ENCODE assay signal across 1 cellular context in the genomic region with DNA sequence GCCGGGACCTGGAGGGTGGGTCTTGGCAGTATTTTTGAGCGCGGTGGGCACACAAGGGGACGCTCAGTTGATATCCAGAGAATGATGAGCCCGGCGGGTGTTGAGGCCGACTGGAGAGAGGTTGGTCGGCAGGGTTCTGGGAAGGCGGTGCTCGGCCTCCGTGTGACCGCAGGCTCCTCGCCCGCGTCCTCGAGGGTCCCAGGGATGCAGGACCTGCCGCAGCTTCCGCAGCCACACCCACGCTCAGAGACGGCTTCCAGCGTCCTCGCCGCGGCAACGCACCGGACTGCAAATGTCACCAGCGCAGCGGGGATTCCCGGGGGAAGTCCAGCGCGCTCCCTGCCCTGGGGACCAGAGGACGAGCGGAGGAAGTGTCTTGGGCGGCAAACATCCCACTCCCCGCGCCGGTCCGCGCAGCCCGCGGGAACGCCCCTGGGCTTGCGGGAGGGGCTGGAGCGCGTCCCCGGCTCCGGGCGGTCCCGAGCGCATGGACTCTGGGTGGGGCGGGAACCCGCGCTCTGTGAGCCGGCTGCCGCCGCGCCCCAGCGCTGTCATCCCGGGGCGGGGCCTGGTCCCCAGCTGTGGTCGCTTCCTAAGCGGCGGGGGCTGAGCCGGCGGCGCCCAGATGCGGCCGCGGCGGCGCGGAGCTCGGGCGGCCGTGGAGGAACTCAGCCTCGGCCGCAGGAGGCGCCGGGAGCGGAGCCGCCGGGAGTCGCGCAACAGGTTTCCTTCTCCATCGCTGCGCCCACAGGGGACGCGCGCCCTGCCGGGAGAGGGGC.
TF ChIP-seq lines count a peak whose summit lies in the region.

A gene (plus strand): TSS at position 624 of the 779 bp plus-strand sequence. CDS start 36,111 bp downstream, outside the sequence.

TF ChIP-seq in H1, 55 proteins besides CTCF, POLR2A, EP300 and RAD21:
- no peak for TF ChIP-seq CHD2 (IDR thresholded peaks at IDR 0.05; ENCODE audit: low read length)
- no peak for TF ChIP-seq FOSL1 (IDR thresholded peaks at IDR 0.05; ENCODE audit: insufficient read depth, low read depth, low read length)
- no peak for TF ChIP-seq CEBPB (IDR thresholded peaks at IDR 0.05; ENCODE audit: low read depth, low read length)
- no peak for TF ChIP-seq NANOG (IDR thresholded peaks at IDR 0.05; ENCODE audit: insufficient read depth, low read depth, low read length, poor library complexity, severe bottlenecking)
- no peak for TF ChIP-seq SP4 (IDR thresholded peaks at IDR 0.05; ENCODE audit: low read length)
- TF ChIP-seq CREB1 (IDR thresholded peaks at IDR 0.05): no peak
- peak in 1 of 2 experiments; percentile 91; a peak in 1 of 4 replicates for TF ChIP-seq HDAC2 (IDR thresholded peaks at IDR 0.05; ENCODE audit: borderline replicate concordance in 1 of 2, low read depth in 2 of 2, low read length in 2 of 2)
- TF ChIP-seq HDAC6 (IDR thresholded peaks at IDR 0.05; ENCODE audit: low read depth, low read length): no peak
- TF ChIP-seq BCL11A (IDR thresholded peaks at IDR 0.05; ENCODE audit: low read depth in 2 of 2, low read length in 2 of 2): no peak
- no peak for TF ChIP-seq ZNF274 (IDR thresholded peaks at IDR 0.05; ENCODE audit: borderline replicate concordance, extremely low read depth, low read length)
- no peak for TF ChIP-seq GTF2F1 (IDR thresholded peaks at IDR 0.05; ENCODE audit: borderline replicate concordance, low read depth, low read length)
- no peak for TF ChIP-seq RXRA (IDR thresholded peaks at IDR 0.05; ENCODE audit: insufficient read depth, low read depth, low read length)
- TF ChIP-seq, protein P1, sequence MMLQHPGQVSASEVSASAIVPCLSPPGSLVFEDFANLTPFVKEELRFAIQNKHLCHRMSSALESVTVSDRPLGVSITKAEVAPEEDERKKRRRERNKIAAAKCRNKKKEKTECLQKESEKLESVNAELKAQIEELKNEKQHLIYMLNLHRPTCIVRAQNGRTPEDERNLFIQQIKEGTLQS (IDR thresholded peaks at IDR 0.05; ENCODE audit: insufficient read depth, low read depth, low read length): no peak
- peak; percentile 92 for TF ChIP-seq ASH2L (IDR thresholded peaks at IDR 0.05; ENCODE audit: low read length)
- TF ChIP-seq, protein P2, sequence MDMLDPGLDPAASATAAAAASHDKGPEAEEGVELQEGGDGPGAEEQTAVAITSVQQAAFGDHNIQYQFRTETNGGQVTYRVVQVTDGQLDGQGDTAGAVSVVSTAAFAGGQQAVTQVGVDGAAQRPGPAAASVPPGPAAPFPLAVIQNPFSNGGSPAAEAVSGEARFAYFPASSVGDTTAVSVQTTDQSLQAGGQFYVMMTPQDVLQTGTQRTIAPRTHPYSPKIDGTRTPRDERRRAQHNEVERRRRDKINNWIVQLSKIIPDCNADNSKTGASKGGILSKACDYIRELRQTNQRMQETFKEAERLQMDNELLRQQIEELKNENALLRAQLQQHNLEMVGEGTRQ (IDR thresholded peaks at IDR 0.05; ENCODE audit: low read length): no peak
- no peak for TF ChIP-seq CBX5 (IDR thresholded peaks at IDR 0.05; ENCODE audit: low read depth, low read length)
- no peak for TF ChIP-seq KDM1A (IDR thresholded peaks at IDR 0.05; ENCODE audit: borderline replicate concordance, low read length)
- TF ChIP-seq EGR1 (IDR thresholded peaks at IDR 0.05; ENCODE audit: borderline replicate concordance, low read depth, low read length): no peak
- TF ChIP-seq RBBP5 (IDR thresholded peaks at IDR 0.05; ENCODE audit: borderline replicate concordance, low read depth, low read length): peak; percentile 77
- TF ChIP-seq GABPA (IDR thresholded peaks at IDR 0.05; ENCODE audit: borderline replicate concordance, insufficient read depth, low read length): no peak
- 0 out of 2 replicates have a peak, but pooled peaks have one; percentile 3 for TF ChIP-seq BACH1 (IDR thresholded peaks at IDR 0.05; ENCODE audit: low read length)
- TF ChIP-seq CBX8 (IDR thresholded peaks at IDR 0.05; ENCODE audit: borderline replicate concordance, low read depth, low read length): no peak
- TF ChIP-seq MAFK (IDR thresholded peaks at IDR 0.05; ENCODE audit: low read depth, low read length): no peak
- TF ChIP-seq CTBP2 (IDR thresholded peaks at IDR 0.05; ENCODE audit: borderline replicate concordance, insufficient read depth, insufficient read length, low read length): peak; percentile 76
- no peak for TF ChIP-seq SRF (IDR thresholded peaks at IDR 0.05; ENCODE audit: low read depth, low read length)
- TF ChIP-seq, protein P3, sequence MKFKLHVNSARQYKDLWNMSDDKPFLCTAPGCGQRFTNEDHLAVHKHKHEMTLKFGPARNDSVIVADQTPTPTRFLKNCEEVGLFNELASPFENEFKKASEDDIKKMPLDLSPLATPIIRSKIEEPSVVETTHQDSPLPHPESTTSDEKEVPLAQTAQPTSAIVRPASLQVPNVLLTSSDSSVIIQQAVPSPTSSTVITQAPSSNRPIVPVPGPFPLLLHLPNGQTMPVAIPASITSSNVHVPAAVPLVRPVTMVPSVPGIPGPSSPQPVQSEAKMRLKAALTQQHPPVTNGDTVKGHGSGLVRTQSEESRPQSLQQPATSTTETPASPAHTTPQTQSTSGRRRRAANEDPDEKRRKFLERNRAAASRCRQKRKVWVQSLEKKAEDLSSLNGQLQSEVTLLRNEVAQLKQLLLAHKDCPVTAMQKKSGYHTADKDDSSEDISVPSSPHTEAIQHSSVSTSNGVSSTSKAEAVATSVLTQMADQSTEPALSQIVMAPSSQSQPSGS (IDR thresholded peaks at IDR 0.05; ENCODE audit: low read length): no peak
- no peak for TF ChIP-seq SAP30 (IDR thresholded peaks at IDR 0.05; ENCODE audit: insufficient read depth, insufficient replicate concordance, low read length)
- TF ChIP-seq TBP (IDR thresholded peaks at IDR 0.05; ENCODE audit: low read depth, low read length): no peak; the same call in 1 of the 2 replicates
- TF ChIP-seq KDM5A (IDR thresholded peaks at IDR 0.05; ENCODE audit: low read length): no peak
- no peak for TF ChIP-seq BRCA1 (IDR thresholded peaks at IDR 0.05; ENCODE audit: low read depth, low read length)
- TF ChIP-seq SIN3A (conservative IDR thresholded peaks at IDR 0.05 in 1 of 2, IDR thresholded peaks at IDR 0.05 in 1 of 2; ENCODE audit: low read depth in 1 of 2, low read length in 2 of 2): no peak; a peak in 1 of 4 replicates
- peak; percentile 98 for TF ChIP-seq KDM4A (IDR thresholded peaks at IDR 0.05; ENCODE audit: low read depth, low read length, severe bottlenecking)
- no peak for TF ChIP-seq SIRT6 (IDR thresholded peaks at IDR 0.05; ENCODE audit: low read length)
- no peak for TF ChIP-seq SP2 (IDR thresholded peaks at IDR 0.05; ENCODE audit: low read length)
- peak; percentile 30 for TF ChIP-seq RNF2 (IDR thresholded peaks at IDR 0.05; ENCODE audit: borderline replicate concordance, low read depth, low read length, missing control alignments, poor library complexity, severe bottlenecking)
- TF ChIP-seq, protein P4, sequence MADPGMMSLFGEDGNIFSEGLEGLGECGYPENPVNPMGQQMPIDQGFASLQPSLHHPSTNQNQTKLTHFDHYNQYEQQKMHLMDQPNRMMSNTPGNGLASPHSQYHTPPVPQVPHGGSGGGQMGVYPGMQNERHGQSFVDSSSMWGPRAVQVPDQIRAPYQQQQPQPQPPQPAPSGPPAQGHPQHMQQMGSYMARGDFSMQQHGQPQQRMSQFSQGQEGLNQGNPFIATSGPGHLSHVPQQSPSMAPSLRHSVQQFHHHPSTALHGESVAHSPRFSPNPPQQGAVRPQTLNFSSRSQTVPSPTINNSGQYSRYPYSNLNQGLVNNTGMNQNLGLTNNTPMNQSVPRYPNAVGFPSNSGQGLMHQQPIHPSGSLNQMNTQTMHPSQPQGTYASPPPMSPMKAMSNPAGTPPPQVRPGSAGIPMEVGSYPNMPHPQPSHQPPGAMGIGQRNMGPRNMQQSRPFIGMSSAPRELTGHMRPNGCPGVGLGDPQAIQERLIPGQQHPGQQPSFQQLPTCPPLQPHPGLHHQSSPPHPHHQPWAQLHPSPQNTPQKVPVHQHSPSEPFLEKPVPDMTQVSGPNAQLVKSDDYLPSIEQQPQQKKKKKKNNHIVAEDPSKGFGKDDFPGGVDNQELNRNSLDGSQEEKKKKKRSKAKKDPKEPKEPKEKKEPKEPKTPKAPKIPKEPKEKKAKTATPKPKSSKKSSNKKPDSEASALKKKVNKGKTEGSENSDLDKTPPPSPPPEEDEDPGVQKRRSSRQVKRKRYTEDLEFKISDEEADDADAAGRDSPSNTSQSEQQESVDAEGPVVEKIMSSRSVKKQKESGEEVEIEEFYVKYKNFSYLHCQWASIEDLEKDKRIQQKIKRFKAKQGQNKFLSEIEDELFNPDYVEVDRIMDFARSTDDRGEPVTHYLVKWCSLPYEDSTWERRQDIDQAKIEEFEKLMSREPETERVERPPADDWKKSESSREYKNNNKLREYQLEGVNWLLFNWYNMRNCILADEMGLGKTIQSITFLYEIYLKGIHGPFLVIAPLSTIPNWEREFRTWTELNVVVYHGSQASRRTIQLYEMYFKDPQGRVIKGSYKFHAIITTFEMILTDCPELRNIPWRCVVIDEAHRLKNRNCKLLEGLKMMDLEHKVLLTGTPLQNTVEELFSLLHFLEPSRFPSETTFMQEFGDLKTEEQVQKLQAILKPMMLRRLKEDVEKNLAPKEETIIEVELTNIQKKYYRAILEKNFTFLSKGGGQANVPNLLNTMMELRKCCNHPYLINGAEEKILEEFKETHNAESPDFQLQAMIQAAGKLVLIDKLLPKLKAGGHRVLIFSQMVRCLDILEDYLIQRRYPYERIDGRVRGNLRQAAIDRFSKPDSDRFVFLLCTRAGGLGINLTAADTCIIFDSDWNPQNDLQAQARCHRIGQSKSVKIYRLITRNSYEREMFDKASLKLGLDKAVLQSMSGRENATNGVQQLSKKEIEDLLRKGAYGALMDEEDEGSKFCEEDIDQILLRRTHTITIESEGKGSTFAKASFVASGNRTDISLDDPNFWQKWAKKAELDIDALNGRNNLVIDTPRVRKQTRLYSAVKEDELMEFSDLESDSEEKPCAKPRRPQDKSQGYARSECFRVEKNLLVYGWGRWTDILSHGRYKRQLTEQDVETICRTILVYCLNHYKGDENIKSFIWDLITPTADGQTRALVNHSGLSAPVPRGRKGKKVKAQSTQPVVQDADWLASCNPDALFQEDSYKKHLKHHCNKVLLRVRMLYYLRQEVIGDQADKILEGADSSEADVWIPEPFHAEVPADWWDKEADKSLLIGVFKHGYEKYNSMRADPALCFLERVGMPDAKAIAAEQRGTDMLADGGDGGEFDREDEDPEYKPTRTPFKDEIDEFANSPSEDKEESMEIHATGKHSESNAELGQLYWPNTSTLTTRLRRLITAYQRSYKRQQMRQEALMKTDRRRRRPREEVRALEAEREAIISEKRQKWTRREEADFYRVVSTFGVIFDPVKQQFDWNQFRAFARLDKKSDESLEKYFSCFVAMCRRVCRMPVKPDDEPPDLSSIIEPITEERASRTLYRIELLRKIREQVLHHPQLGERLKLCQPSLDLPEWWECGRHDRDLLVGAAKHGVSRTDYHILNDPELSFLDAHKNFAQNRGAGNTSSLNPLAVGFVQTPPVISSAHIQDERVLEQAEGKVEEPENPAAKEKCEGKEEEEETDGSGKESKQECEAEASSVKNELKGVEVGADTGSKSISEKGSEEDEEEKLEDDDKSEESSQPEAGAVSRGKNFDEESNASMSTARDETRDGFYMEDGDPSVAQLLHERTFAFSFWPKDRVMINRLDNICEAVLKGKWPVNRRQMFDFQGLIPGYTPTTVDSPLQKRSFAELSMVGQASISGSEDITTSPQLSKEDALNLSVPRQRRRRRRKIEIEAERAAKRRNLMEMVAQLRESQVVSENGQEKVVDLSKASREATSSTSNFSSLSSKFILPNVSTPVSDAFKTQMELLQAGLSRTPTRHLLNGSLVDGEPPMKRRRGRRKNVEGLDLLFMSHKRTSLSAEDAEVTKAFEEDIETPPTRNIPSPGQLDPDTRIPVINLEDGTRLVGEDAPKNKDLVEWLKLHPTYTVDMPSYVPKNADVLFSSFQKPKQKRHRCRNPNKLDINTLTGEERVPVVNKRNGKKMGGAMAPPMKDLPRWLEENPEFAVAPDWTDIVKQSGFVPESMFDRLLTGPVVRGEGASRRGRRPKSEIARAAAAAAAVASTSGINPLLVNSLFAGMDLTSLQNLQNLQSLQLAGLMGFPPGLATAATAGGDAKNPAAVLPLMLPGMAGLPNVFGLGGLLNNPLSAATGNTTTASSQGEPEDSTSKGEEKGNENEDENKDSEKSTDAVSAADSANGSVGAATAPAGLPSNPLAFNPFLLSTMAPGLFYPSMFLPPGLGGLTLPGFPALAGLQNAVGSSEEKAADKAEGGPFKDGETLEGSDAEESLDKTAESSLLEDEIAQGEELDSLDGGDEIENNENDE (IDR thresholded peaks at IDR 0.05; ENCODE audit: insufficient replicate concordance, low read length): no peak
- TF ChIP-seq JUND (IDR thresholded peaks at IDR 0.05; ENCODE audit: low read length): no peak
- TF ChIP-seq, protein P5, sequence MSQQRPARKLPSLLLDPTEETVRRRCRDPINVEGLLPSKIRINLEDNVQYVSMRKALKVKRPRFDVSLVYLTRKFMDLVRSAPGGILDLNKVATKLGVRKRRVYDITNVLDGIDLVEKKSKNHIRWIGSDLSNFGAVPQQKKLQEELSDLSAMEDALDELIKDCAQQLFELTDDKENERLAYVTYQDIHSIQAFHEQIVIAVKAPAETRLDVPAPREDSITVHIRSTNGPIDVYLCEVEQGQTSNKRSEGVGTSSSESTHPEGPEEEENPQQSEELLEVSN (IDR thresholded peaks at IDR 0.05): 0 out of 2 replicates have a peak, but pooled peaks have one; percentile 19
- TF ChIP-seq TAF1 (IDR thresholded peaks at IDR 0.05; ENCODE audit: low read depth, low read length): peak; percentile 41; the same call in 1 of the 2 replicates
- TF ChIP-seq SUZ12 (IDR thresholded peaks at IDR 0.05; ENCODE audit: low read length): peak; percentile 74; the same call in 1 of the 2 replicates
- TF ChIP-seq PHF8 (conservative IDR thresholded peaks at IDR 0.05; ENCODE audit: low read depth, low read length): peak; percentile 30; the same call in 1 of the 2 replicates
- TF ChIP-seq RFX5 (IDR thresholded peaks at IDR 0.05; ENCODE audit: borderline replicate concordance, low read depth, low read length): no peak
- TF ChIP-seq TAF7 (optimal IDR thresholded peaks at IDR 0.05; ENCODE audit: borderline replicate concordance, low read depth, low read length): no peak
- no peak for TF ChIP-seq POLR2AphosphoS5 (IDR thresholded peaks at IDR 0.05; ENCODE audit: low read depth, low read length)
TF ChIP-seq in H1: peak in this region for 11.
